Comparison of ENCODE assay signal across 1 cellular context in the genomic region with DNA sequence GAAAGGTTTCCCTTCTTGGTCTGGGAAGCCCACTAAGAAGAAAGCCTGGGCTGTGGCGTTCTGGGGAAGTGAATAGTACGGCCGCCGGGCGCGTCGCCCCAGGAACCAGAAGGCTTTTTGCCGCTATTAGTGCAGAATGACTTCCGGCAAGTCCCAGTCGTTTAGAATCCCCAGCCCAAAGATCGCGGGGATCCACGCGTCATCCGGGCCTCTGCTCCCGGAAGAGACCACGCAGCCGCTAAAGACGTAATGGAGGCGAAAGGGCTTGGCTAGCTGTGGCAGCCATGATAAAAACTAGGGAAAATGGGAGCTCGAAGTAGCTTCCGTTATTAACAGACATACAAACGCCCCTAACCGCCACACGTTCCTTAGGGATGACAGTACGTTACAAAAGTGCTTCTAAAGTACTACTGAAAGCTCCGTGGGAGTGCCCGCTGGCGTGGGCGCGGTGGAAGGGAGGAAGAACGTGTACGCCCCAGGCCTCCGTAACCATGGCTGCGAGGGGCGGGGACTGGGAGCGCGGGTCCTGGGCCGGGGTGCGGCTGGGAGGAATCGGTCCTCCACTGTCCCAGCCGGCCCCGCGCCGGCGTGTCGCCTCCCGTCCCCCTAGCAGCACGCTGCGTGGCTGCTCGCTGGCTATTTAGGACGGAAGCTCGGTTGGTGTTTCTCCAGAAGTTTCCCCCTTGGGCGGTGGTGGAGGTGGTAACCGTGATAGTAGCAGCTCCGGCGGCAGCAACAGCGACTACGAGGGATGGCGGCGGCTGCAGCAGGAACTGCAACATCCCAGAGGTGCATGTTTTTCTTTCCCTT.
A peak's percentile ranks its signal among the peaks of the same experiment; 100 is the strongest.
TF ChIP-seq lines count a peak whose summit lies in the region.

A gene (plus strand): TSS at position 667 of the 810 bp plus-strand sequence. CDS start 85 bp downstream, at position 752.

TF ChIP-seq in GM12878, 131 proteins besides CTCF, POLR2A, EP300 and RAD21 (continued from another document and continues in another):
- TF ChIP-seq, protein P1, sequence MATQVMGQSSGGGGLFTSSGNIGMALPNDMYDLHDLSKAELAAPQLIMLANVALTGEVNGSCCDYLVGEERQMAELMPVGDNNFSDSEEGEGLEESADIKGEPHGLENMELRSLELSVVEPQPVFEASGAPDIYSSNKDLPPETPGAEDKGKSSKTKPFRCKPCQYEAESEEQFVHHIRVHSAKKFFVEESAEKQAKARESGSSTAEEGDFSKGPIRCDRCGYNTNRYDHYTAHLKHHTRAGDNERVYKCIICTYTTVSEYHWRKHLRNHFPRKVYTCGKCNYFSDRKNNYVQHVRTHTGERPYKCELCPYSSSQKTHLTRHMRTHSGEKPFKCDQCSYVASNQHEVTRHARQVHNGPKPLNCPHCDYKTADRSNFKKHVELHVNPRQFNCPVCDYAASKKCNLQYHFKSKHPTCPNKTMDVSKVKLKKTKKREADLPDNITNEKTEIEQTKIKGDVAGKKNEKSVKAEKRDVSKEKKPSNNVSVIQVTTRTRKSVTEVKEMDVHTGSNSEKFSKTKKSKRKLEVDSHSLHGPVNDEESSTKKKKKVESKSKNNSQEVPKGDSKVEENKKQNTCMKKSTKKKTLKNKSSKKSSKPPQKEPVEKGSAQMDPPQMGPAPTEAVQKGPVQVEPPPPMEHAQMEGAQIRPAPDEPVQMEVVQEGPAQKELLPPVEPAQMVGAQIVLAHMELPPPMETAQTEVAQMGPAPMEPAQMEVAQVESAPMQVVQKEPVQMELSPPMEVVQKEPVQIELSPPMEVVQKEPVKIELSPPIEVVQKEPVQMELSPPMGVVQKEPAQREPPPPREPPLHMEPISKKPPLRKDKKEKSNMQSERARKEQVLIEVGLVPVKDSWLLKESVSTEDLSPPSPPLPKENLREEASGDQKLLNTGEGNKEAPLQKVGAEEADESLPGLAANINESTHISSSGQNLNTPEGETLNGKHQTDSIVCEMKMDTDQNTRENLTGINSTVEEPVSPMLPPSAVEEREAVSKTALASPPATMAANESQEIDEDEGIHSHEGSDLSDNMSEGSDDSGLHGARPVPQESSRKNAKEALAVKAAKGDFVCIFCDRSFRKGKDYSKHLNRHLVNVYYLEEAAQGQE (IDR thresholded peaks at IDR 0.05; ENCODE audit: low read depth, low read length), result peak; percentile 10; the same call in 1 of the 2 replicates
- TF ChIP-seq, protein P2, sequence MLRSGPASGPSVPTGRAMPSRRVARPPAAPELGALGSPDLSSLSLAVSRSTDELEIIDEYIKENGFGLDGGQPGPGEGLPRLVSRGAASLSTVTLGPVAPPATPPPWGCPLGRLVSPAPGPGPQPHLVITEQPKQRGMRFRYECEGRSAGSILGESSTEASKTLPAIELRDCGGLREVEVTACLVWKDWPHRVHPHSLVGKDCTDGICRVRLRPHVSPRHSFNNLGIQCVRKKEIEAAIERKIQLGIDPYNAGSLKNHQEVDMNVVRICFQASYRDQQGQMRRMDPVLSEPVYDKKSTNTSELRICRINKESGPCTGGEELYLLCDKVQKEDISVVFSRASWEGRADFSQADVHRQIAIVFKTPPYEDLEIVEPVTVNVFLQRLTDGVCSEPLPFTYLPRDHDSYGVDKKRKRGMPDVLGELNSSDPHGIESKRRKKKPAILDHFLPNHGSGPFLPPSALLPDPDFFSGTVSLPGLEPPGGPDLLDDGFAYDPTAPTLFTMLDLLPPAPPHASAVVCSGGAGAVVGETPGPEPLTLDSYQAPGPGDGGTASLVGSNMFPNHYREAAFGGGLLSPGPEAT (IDR thresholded peaks at IDR 0.05; ENCODE audit: low read depth), result peak; percentile 83
- TF ChIP-seq MTA2 (IDR thresholded peaks at IDR 0.05; ENCODE audit: low read depth) (peak; percentile 3; the same call in 1 of the 2 replicates), ZZZ3 (IDR thresholded peaks at IDR 0.05; ENCODE audit: control insufficient read depth, insufficient read length, low read depth) (no peak), MYC (IDR thresholded peaks at IDR 0.05; ENCODE audit: insufficient read depth, insufficient read length, insufficient replicate concordance, low read length, severe bottlenecking) (peak; percentile 80), ZNF384 (IDR thresholded peaks at IDR 0.05; ENCODE audit: borderline replicate concordance, low read depth, low read length) (no peak), GATAD2B (conservative IDR thresholded peaks at IDR 0.05; ENCODE audit: low read depth) (peak; percentile 43; the same call in 1 of the 2 replicates), TAF1 (IDR thresholded peaks at IDR 0.05; ENCODE audit: borderline replicate concordance, low read depth, low read length) (peak; percentile 84), STAT1 (conservative IDR thresholded peaks at IDR 0.05) (no peak; the same call in 1 of the 2 replicates), TCF12 (IDR thresholded peaks at IDR 0.05; ENCODE audit: low read depth, low read length) (peak; percentile 47; the same call in 1 of the 2 replicates), NFIC (IDR thresholded peaks at IDR 0.05; ENCODE audit: low read depth, low read length) (peak; percentile 20; the same call in 1 of the 2 replicates), RUNX3 (IDR thresholded peaks at IDR 0.05; ENCODE audit: low read length) (peak; percentile 76), SRF (IDR thresholded peaks at IDR 0.05; ENCODE audit: low read depth in 2 of 2, low read length in 2 of 2) (0 out of 4 replicates have a peak, but pooled peaks of 1 of the 2 experiments have one; percentile 57), MEF2B (IDR thresholded peaks at IDR 0.05; ENCODE audit: partially characterized antibody, poor library complexity, severe bottlenecking) (no peak), SMC3 (IDR thresholded peaks at IDR 0.05; ENCODE audit: borderline replicate concordance, low read length) (no peak; the same call in 1 of the 2 replicates), RBBP5 (conservative IDR thresholded peaks at IDR 0.05) (no peak), BACH1 (IDR thresholded peaks at IDR 0.05; ENCODE audit: borderline replicate concordance) (peak; percentile 49; the same call in 1 of the 2 replicates), KDM1A (IDR thresholded peaks at IDR 0.05; ENCODE audit: borderline replicate concordance) (no peak), RAD51 (IDR thresholded peaks at IDR 0.05) (peak; percentile 37; the same call in 1 of the 2 replicates), ESRRA (IDR thresholded peaks at IDR 0.05; ENCODE audit: low read length) (0 out of 2 replicates have a peak, but pooled peaks have one; percentile 62), BMI1 (IDR thresholded peaks at IDR 0.05; ENCODE audit: borderline replicate concordance) (peak; percentile 90), BHLHE40 (IDR thresholded peaks at IDR 0.05; ENCODE audit: borderline replicate concordance in 1 of 2, low read depth in 2 of 2, low read length in 1 of 2) (peak; percentile 58 to 69; a peak in 3 of 4 replicates)
- TF ChIP-seq, protein P3, sequence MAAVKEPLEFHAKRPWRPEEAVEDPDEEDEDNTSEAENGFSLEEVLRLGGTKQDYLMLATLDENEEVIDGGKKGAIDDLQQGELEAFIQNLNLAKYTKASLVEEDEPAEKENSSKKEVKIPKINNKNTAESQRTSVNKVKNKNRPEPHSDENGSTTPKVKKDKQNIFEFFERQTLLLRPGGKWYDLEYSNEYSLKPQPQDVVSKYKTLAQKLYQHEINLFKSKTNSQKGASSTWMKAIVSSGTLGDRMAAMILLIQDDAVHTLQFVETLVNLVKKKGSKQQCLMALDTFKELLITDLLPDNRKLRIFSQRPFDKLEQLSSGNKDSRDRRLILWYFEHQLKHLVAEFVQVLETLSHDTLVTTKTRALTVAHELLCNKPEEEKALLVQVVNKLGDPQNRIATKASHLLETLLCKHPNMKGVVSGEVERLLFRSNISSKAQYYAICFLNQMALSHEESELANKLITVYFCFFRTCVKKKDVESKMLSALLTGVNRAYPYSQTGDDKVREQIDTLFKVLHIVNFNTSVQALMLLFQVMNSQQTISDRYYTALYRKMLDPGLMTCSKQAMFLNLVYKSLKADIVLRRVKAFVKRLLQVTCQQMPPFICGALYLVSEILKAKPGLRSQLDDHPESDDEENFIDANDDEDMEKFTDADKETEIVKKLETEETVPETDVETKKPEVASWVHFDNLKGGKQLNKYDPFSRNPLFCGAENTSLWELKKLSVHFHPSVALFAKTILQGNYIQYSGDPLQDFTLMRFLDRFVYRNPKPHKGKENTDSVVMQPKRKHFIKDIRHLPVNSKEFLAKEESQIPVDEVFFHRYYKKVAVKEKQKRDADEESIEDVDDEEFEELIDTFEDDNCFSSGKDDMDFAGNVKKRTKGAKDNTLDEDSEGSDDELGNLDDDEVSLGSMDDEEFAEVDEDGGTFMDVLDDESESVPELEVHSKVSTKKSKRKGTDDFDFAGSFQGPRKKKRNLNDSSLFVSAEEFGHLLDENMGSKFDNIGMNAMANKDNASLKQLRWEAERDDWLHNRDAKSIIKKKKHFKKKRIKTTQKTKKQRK (IDR thresholded peaks at IDR 0.05; ENCODE audit: low read depth, low read length), result no peak
- TF ChIP-seq, protein P4, sequence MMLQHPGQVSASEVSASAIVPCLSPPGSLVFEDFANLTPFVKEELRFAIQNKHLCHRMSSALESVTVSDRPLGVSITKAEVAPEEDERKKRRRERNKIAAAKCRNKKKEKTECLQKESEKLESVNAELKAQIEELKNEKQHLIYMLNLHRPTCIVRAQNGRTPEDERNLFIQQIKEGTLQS (IDR thresholded peaks at IDR 0.05; ENCODE audit: borderline replicate concordance, extremely low read depth, low read depth, low read length), result no peak
- TF ChIP-seq, protein P5, sequence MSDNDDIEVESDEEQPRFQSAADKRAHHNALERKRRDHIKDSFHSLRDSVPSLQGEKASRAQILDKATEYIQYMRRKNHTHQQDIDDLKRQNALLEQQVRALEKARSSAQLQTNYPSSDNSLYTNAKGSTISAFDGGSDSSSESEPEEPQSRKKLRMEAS (IDR thresholded peaks at IDR 0.05; ENCODE audit: low read depth, low read length), result peak; percentile 67
- TF ChIP-seq, protein P6, sequence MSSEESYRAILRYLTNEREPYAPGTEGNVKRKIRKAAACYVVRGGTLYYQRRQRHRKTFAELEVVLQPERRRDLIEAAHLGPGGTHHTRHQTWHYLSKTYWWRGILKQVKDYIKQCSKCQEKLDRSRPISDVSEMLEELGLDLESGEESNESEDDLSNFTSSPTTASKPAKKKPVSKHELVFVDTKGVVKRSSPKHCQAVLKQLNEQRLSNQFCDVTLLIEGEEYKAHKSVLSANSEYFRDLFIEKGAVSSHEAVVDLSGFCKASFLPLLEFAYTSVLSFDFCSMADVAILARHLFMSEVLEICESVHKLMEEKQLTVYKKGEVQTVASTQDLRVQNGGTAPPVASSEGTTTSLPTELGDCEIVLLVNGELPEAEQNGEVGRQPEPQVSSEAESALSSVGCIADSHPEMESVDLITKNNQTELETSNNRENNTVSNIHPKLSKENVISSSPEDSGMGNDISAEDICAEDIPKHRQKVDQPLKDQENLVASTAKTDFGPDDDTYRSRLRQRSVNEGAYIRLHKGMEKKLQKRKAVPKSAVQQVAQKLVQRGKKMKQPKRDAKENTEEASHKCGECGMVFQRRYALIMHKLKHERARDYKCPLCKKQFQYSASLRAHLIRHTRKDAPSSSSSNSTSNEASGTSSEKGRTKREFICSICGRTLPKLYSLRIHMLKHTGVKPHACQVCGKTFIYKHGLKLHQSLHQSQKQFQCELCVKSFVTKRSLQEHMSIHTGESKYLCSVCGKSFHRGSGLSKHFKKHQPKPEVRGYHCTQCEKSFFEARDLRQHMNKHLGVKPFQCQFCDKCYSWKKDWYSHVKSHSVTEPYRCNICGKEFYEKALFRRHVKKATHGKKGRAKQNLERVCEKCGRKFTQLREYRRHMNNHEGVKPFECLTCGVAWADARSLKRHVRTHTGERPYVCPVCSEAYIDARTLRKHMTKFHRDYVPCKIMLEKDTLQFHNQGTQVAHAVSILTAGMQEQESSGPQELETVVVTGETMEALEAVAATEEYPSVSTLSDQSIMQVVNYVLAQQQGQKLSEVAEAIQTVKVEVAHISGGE (CRISPR knock-in tag; IDR thresholded peaks at IDR 0.05), result peak; percentile 85
- TF ChIP-seq, protein P7, sequence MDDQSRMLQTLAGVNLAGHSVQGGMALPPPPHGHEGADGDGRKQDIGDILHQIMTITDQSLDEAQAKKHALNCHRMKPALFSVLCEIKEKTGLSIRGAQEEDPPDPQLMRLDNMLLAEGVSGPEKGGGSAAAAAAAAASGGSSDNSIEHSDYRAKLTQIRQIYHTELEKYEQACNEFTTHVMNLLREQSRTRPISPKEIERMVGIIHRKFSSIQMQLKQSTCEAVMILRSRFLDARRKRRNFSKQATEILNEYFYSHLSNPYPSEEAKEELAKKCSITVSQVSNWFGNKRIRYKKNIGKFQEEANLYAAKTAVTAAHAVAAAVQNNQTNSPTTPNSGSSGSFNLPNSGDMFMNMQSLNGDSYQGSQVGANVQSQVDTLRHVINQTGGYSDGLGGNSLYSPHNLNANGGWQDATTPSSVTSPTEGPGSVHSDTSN (IDR thresholded peaks at IDR 0.05; ENCODE audit: insufficient replicate concordance, low read depth, low read length), result no peak
- TF ChIP-seq, protein P8, sequence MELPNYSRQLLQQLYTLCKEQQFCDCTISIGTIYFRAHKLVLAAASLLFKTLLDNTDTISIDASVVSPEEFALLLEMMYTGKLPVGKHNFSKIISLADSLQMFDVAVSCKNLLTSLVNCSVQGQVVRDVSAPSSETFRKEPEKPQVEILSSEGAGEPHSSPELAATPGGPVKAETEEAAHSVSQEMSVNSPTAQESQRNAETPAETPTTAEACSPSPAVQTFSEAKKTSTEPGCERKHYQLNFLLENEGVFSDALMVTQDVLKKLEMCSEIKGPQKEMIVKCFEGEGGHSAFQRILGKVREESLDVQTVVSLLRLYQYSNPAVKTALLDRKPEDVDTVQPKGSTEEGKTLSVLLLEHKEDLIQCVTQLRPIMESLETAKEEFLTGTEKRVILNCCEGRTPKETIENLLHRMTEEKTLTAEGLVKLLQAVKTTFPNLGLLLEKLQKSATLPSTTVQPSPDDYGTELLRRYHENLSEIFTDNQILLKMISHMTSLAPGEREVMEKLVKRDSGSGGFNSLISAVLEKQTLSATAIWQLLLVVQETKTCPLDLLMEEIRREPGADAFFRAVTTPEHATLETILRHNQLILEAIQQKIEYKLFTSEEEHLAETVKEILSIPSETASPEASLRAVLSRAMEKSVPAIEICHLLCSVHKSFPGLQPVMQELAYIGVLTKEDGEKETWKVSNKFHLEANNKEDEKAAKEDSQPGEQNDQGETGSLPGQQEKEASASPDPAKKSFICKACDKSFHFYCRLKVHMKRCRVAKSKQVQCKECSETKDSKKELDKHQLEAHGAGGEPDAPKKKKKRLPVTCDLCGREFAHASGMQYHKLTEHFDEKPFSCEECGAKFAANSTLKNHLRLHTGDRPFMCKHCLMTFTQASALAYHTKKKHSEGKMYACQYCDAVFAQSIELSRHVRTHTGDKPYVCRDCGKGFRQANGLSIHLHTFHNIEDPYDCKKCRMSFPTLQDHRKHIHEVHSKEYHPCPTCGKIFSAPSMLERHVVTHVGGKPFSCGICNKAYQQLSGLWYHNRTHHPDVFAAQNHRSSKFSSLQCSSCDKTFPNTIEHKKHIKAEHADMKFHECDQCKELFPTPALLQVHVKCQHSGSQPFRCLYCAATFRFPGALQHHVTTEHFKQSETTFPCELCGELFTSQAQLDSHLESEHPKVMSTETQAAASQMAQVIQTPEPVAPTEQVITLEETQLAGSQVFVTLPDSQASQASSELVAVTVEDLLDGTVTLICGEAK (IDR thresholded peaks at IDR 0.05; ENCODE audit: borderline replicate concordance), result peak; percentile 93
- TF ChIP-seq, protein P9, sequence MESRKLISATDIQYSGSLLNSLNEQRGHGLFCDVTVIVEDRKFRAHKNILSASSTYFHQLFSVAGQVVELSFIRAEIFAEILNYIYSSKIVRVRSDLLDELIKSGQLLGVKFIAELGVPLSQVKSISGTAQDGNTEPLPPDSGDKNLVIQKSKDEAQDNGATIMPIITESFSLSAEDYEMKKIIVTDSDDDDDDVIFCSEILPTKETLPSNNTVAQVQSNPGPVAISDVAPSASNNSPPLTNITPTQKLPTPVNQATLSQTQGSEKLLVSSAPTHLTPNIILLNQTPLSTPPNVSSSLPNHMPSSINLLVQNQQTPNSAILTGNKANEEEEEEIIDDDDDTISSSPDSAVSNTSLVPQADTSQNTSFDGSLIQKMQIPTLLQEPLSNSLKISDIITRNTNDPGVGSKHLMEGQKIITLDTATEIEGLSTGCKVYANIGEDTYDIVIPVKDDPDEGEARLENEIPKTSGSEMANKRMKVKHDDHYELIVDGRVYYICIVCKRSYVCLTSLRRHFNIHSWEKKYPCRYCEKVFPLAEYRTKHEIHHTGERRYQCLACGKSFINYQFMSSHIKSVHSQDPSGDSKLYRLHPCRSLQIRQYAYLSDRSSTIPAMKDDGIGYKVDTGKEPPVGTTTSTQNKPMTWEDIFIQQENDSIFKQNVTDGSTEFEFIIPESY (IDR thresholded peaks at IDR 0.05), result no peak
